In the genomic region with DNA sequence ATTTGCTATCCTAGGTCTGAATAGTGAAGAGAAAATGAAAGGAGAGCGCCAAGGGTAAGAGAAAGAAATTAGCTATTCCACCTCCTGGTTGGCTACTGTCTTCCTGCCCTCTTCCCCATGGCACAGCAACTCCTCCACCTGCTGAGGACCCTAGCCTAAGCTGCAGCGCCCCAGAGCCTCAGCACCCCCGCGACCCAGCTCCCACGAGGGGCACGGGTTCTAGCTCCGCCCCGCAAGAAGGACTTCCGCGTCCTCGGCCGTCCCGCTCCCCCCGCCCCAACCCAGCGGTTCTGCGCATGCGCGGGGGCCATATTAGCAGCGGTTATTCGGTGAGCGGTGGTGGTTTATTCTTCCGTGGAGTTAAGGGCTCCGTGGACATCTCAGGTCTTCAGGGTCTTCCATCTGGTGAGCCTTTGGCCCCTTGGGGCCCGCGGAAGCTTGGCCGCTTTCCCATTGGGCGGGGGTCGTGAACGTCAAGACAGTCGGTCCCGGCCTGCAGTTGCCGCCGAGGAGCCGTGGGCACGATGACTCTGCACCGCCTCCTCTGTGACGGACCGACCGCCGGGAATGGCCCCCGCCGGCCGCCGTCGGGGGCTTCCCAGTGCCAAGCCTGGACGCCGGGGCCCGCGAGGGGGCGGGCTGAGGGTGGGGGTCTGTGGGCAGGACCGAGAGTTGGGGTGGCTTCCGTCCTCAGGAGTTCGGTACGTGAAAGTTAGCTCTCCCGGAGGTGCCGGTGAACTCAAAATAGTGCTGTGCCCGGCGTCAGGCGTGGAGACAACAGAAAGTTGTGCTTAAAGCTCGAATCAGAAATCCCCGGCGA, we compare ENCODE assay signal across 8 cellular contexts. TPM values are rescaled to one million over a fixed set of nuclear protein-coding genes. Genes with fewer than 3 reads are reported as not detected.
DNase-seq lines count a peak whose midpoint lies in the region; ATAC-seq and TF ChIP-seq lines count a peak whose summit lies in the region.

A gene (plus strand): TSS at position 310 of the 820 bp plus-strand sequence. CDS start 1,484 bp downstream, outside the sequence.

- peaks cover 0 to 2% (median 1%) of the 10 kb centered on the region in 3 donors for H3K27me3 Mint-ChIP-seq in CD14-positive monocyte (ENCODE audit: low read depth in 3 of 3)
- H3K27me3 Mint-ChIP-seq in activated CD4-positive, alpha-beta memory T cell treated with anti-CD3 and anti-CD28 coated beads, Interleukin-2, amount 10 ng/mL, durations not matched to agents 7 days and 5 days, result no peaks in the 10 kb centered on the region

- intact Hi-C loops in CD14-positive monocyte (cut with micrococcal nuclease) (loop anchor here (5.0 kb wide), 2 partner anchors 103 to 243 kb away; a partner anchor contains a TSS), lower lobe of right lung (cut with DNase I) (no loop called here)

- H3K36me3 ChIP-seq in duodenal mucosa (ENCODE audit: control insufficient read depth in 1 of 2, insufficient read depth in 2 of 2, low read length in 2 of 2) (peaks cover 4 to 9% of the 10 kb centered on the region in 2 donors), lower lobe of right lung (peaks cover 36% of the 10 kb centered on the region)

- peak within 1 kb of the TSS; percentile 95 to 97 for H3K4me3 ChIP-seq in duodenal mucosa (ENCODE audit: low read depth in 1 of 2, low read length in 2 of 2)
- peak within 1 kb of the TSS; percentile 89 for H3K4me3 ChIP-seq in lower lobe of right lung

- peaks cover 21 to 32% of the 10 kb centered on the region in 2 donors for H3K36me3 Mint-ChIP-seq in CD14-positive monocyte
- H3K36me3 Mint-ChIP-seq in activated CD4-positive, alpha-beta memory T cell treated with anti-CD3 and anti-CD28 coated beads, Interleukin-2, amount 10 ng/mL, durations not matched to agents 7 days and 5 days (ENCODE audit: low read depth), result peaks cover 47% of the 10 kb centered on the region

- POLR2A ChIA-PET in activated CD4-positive, alpha-beta memory T cell treated with anti-CD3 and anti-CD28 coated beads, Interleukin-2, amount 10 ng/mL, durations not matched to agents 7 days and 5 days (lab: Charles Lee), result interaction anchor here (0.7 to 5.9 kb wide), 34 partner anchors 9 to 1121 kb away, joined by 3 to 56 read pairs (median 5); a partner anchor contains a TSS

- H3K27ac ChIP-seq in duodenal mucosa (ENCODE audit: low read depth, low read length), result peak within 1 kb of the TSS; percentile 94
- H3K27ac ChIP-seq in lower lobe of right lung, result peak within 1 kb of the TSS; percentile 93

- no peak for TF ChIP-seq CTCF in CD14-positive monocyte (IDR thresholded peaks at IDR 0.05)
- TF ChIP-seq CTCF in lower lobe of right lung (IDR thresholded peaks at IDR 0.05), result peak; percentile 30

- CTCF ChIA-PET in activated CD4-positive, alpha-beta memory T cell treated with anti-CD3 and anti-CD28 coated beads, Interleukin-2, amount 10 ng/mL, durations not matched to agents 7 days and 5 days (lab: Charles Lee), result interaction anchor here (0.7 to 1.8 kb wide), 9 partner anchors 17 to 320 kb away, joined by 3 to 5 read pairs (median 3); a partner anchor contains a TSS

- peak within 1 kb of the TSS; percentile 98 to 100 (median 99) for H3K27ac Mint-ChIP-seq in CD14-positive monocyte
- H3K27ac Mint-ChIP-seq in activated CD4-positive, alpha-beta memory T cell treated with anti-CD3 and anti-CD28 coated beads, Interleukin-2, amount 10 ng/mL, durations not matched to agents 7 days and 5 days, result peak within 1 kb of the TSS; percentile 87

- H3K4me1 ChIP-seq in duodenal mucosa (ENCODE audit: control insufficient read depth in 1 of 2, insufficient read depth in 2 of 2, low read length in 2 of 2), result peaks cover 7 to 10% of the 10 kb centered on the region in 2 donors
- peaks cover 25% of the 10 kb centered on the region for H3K4me1 ChIP-seq in lower lobe of right lung

- ATAC-seq in GM19372 (IDR thresholded peaks at IDR 0.05; ENCODE audit: low read depth, unreplicated experiment), result peak; percentile 83
- peak; percentile 51 for ATAC-seq in HG03558 (IDR thresholded peaks at IDR 0.05; ENCODE audit: extremely low read depth, unreplicated experiment)
- peak; percentile 93 to 96 for ATAC-seq in lower lobe of right lung

- H3K4me3 Mint-ChIP-seq in CD14-positive monocyte, result peak within 1 kb of the TSS; percentile 94 to 98
- H3K4me3 Mint-ChIP-seq in activated CD4-positive, alpha-beta memory T cell treated with anti-CD3 and anti-CD28 coated beads, Interleukin-2, amount 10 ng/mL, durations not matched to agents 7 days and 5 days, result peak within 1 kb of the TSS; percentile 90

- H3K27me3 ChIP-seq in duodenal mucosa (ENCODE audit: control insufficient read depth in 1 of 2, insufficient read depth in 2 of 2, low read length in 2 of 2), result no peaks in the 10 kb centered on the region
- H3K27me3 ChIP-seq in lower lobe of right lung (ENCODE audit: low read depth), result no peaks in the 10 kb centered on the region

- peaks cover 27% of the 10 kb centered on the region for H3K4me1 Mint-ChIP-seq in CD14-positive monocyte
- H3K4me1 Mint-ChIP-seq in activated CD4-positive, alpha-beta memory T cell treated with anti-CD3 and anti-CD28 coated beads, Interleukin-2, amount 10 ng/mL, durations not matched to agents 7 days and 5 days, result peaks cover 38% of the 10 kb centered on the region

- H3K9me3 ChIP-seq in duodenal mucosa (ENCODE audit: control insufficient read depth in 1 of 2, low read length in 2 of 2), result no peaks in the 10 kb centered on the region
- H3K9me3 ChIP-seq in lower lobe of right lung, result no peaks in the 10 kb centered on the region

- peaks cover 0 to 3% (median 0%) of the 10 kb centered on the region in 7 donors for H3K9me3 Mint-ChIP-seq in CD14-positive monocyte
- H3K9me3 Mint-ChIP-seq in activated CD4-positive, alpha-beta memory T cell treated with anti-CD3 and anti-CD28 coated beads, Interleukin-2, amount 10 ng/mL, durations not matched to agents 7 days and 5 days, result no peaks in the 10 kb centered on the region

- H3K9ac ChIP-seq in duodenal mucosa (ENCODE audit: low read depth in 1 of 2, low read length in 2 of 2), result peak within 1 kb of the TSS; percentile 90 to 98

- DNase-seq in CD14-positive monocyte (ENCODE audit: low spot score), result peak; percentile 88
- peak; percentile 94 for DNase-seq in NCI-H82 (lab: John Stamatoyannopoulos, UW)
- DNase-seq in activated CD4-positive, alpha-beta memory T cell treated with anti-CD3 and anti-CD28 coated beads, Interleukin-2, amount 10 ng/mL, durations not matched to agents 7 days and 5 days, result peak; percentile 94
- peak; percentile 94 for DNase-seq in lower lobe of right lung
- DNase-seq in stimulated activated CD4-positive, alpha-beta T cell treated with anti-CD3 and anti-CD28 coated beads, TNF-alpha, amount 100 ng/mL, for 24 hours (ENCODE audit: low read depth in 3 of 3), result peak; percentile 83 to 93 (median 91)

RNA-seq across cellular contexts. Expression of the gene that starts here (rescaled TPM):
- 100 to 1,000 TPM; 406 to 421 TPM for polyA plus RNA-seq in CD14-positive monocyte
- total RNA-seq in activated CD4-positive, alpha-beta memory T cell treated with anti-CD3 and anti-CD28 coated beads, Interleukin-2, amount 10 ng/mL, durations not matched to agents 7 days and 5 days, result 100 to 1,000 TPM; 226 to 235 TPM
- 130 TPM for total RNA-seq in lower lobe of right lung

Comparison
In these comparisons a context has a peak if more than half of its experiments do, and no peak if none do; other contexts are left out.
1. Peak in every context shown above with its lines: DNase-seq, ATAC-seq, H3K4me3 ChIP-seq and H3K27ac ChIP-seq.